ENCODE assay signal across 23 cellular contexts in genomic region chr1:97623220-97623619, GRCh38.
DNase-seq lines count a peak whose midpoint lies in the region; ATAC-seq, FAIRE-seq and TF ChIP-seq lines count a peak whose summit lies in the region.
"Had no signal": no experiment of that assay in that cellular context is flagged by ENCODE, and none has a peak within 500 bp of the region (broad histone marks: within the 10 kb centered on the region; RNA-seq: fewer than 3 reads in every experiment).

No MANE protein-coding gene starts in this region.

- DNase-seq in GM23338 (ENCODE audit: low spot score) (no peak), HFFc6 (no peak), H1 (ENCODE audit: low read depth in 1 of 2, low spot score in 2 of 2) (no peak), mucosa of descending colon (no peak), NCI-H146 (lab: John Stamatoyannopoulos, UW) (no peak), putamen (ENCODE audit: low spot score) (no peak)
- no peak for DNase-seq in stimulated activated CD4-positive, alpha-beta T cell treated with anti-CD3 and anti-CD28 coated beads, Interleukin-4, amount 100 ng/mL, for 1 hour
- DNase-seq: Calu3; CD8-positive, alpha-beta T cell; EL; Karpas-422; MM.1S; NCI-H1092; NCI-H2081 treated with DMSO at 0.1 percent for 48 hours; NK-92 treated with Interleukin-12 subunit alpha and Interleukin-12 subunit beta, amount 100 ng/mL, for 24 hours; SHP77 treated with DMSO at 0.1 percent for 48 hours; SK-N-SH had no signal

- no peaks in the 10 kb centered on the region for H3K79me1 ChIP-seq in H1 (ENCODE audit: low read depth, low read length)

- POLR2A ChIA-PET in H1 (lab: Charles Lee; ENCODE audit: partially characterized antibody): no interaction called here

- H3K18ac ChIP-seq in H1 (ENCODE audit: extremely low read depth, low read length): no peak overlapping the region

- no peaks in the 10 kb centered on the region for H3K79me2 ChIP-seq in GM23338 (replicated peaks; ENCODE audit: insufficient read depth)
- no peaks in the 10 kb centered on the region for H3K79me2 ChIP-seq in H1 (ENCODE audit: control insufficient read depth in 1 of 2, insufficient read depth in 2 of 2, low read length in 2 of 2)

- TF ChIP-seq EP300 in H1 (IDR thresholded peaks at IDR 0.05; ENCODE audit: borderline replicate concordance in 1 of 2, low read depth in 2 of 2, low read length in 2 of 2): no peak

- H2BK20ac ChIP-seq in H1 (ENCODE audit: low read length): no peak overlapping the region

- no peaks in the 10 kb centered on the region for H3K27me3 ChIP-seq in GM23338 (ENCODE audit: insufficient read depth)
- no peaks in the 10 kb centered on the region for H3K27me3 ChIP-seq in H1 (replicated peaks in 1 of 4; ENCODE audit: control insufficient read depth in 3 of 4, extremely low read depth in 1 of 4, insufficient read depth in 3 of 4, low read length in 3 of 4)
- H3K27me3 ChIP-seq: BLaER1 treated with 17β-estradiol and CSF1 and Interleukin-3, amounts not matched to agents 10 nM and 100 nM had no signal

- no peak overlapping the region for H4K5ac ChIP-seq in H1 (ENCODE audit: insufficient read length, low read depth, low read length)

- ATAC-seq in GM23338 (no peak), mucosa of descending colon (peak; percentile 77)
- ATAC-seq: CD8-positive, alpha-beta T cell; GM12878 had no signal

- H4K8ac ChIP-seq in H1 (ENCODE audit: extremely low read depth, insufficient read depth, low read length): no peak overlapping the region

- H3K4me3 Mint-ChIP-seq in GM23338 (no peak overlapping the region), HFFc6 (no peak overlapping the region)
- H3K4me3 Mint-ChIP-seq: CD8-positive, alpha-beta T cell; IgD-negative memory B cell had no signal

- TF ChIP-seq RAD21 in H1 (IDR thresholded peaks at IDR 0.05 in 1 of 2, conservative IDR thresholded peaks at IDR 0.05 in 1 of 2; ENCODE audit: low read depth in 2 of 2, low read length in 2 of 2): no peak

- H3K4me3 ChIP-seq in GM23338 (no peak overlapping the region), H1 (ENCODE audit: extremely low read depth in 1 of 4, insufficient read depth in 2 of 4, low read depth in 3 of 4, low read length in 4 of 4) (no peak overlapping the region), mucosa of descending colon (no peak overlapping the region)
- H3K4me3 ChIP-seq: BLaER1 treated with 17β-estradiol and CSF1 and Interleukin-3, amounts not matched to agents 10 nM and 100 nM; GM12878; GM23248 had no signal

- H2BK12ac ChIP-seq in H1 (ENCODE audit: low read depth, low read length): no peak overlapping the region

- H3K9ac ChIP-seq in H1 (replicated peaks in 1 of 4; ENCODE audit: extremely low read depth in 1 of 4, low read depth in 3 of 4, low read length in 3 of 4): no peak overlapping the region
- H3K9ac ChIP-seq: BLaER1 treated with 17β-estradiol and CSF1 and Interleukin-3, amounts not matched to agents 10 nM and 100 nM; GM23248; SK-N-SH had no signal

- intact Hi-C loops in mucosa of descending colon (cut with DNase I, micrococcal nuclease): no loop called here

- no peak overlapping the region for H3K4ac ChIP-seq in H1 (replicated peaks; ENCODE audit: insufficient read length, low read depth, low read length)

- no peaks in the 10 kb centered on the region for H3K23me2 ChIP-seq in H1 (ENCODE audit: low read depth, low read length)

- H3K27ac ChIP-seq in GM23338 (ENCODE audit: low read depth) (no peak overlapping the region), H1 (ENCODE audit: low read depth, low read length) (no peak overlapping the region)
- H3K27ac ChIP-seq: BLaER1 treated with 17β-estradiol and CSF1 and Interleukin-3, amounts not matched to agents 10 nM and 100 nM; GM23248 had no signal

- H3K9me3 ChIP-seq in H1 (ENCODE audit: insufficient read depth in 2 of 2, low read depth in 1 of 2, low read length in 1 of 2) (no peaks in the 10 kb centered on the region), mucosa of descending colon (no peaks in the 10 kb centered on the region)
- H3K9me3 ChIP-seq: BLaER1 treated with 17β-estradiol and CSF1 and Interleukin-3, amounts not matched to agents 10 nM and 100 nM had no signal

- no peak overlapping the region for H3K56ac ChIP-seq in H1 (replicated peaks; ENCODE audit: insufficient read length, low read depth, low read length)

- H3F3A ChIP-seq in GM23338 (replicated peaks; ENCODE audit: low read depth): no peaks in the 10 kb centered on the region

- TF ChIP-seq CTCF in GM23338 (conservative IDR thresholded peaks at IDR 0.05; ENCODE audit: low read depth in 2 of 2) (no peak), HFFc6 (IDR thresholded peaks at IDR 0.05) (no peak), H1 (IDR thresholded peaks at IDR 0.05; ENCODE audit: control extremely low read depth in 1 of 3, insufficient read depth in 1 of 3, low read depth in 1 of 3, low read length in 3 of 3) (no peak), mucosa of descending colon (IDR thresholded peaks at IDR 0.05) (no peak)

- H4K20me1 ChIP-seq in GM23338 (replicated peaks; ENCODE audit: insufficient read depth) (no peaks in the 10 kb centered on the region), H1 (replicated peaks in 1 of 2; ENCODE audit: control insufficient read depth in 1 of 2, insufficient read depth in 2 of 2, low read length in 2 of 2) (no peaks in the 10 kb centered on the region)

- H3K4me1 Mint-ChIP-seq in GM23338: peaks cover 10% of the 10 kb centered on the region; the same call in 2 of the 3 replicates
- peaks cover 23% of the 10 kb centered on the region for H3K4me1 Mint-ChIP-seq in HFFc6 (ENCODE audit: low read depth)
- H3K4me1 Mint-ChIP-seq: IgD-negative memory B cell had no signal

- no peak for TF ChIP-seq POLR2A in H1 (IDR thresholded peaks at IDR 0.05; ENCODE audit: control extremely low read depth in 1 of 2, low read depth in 2 of 2, low read length in 2 of 2)

- H2AK5ac ChIP-seq in H1 (ENCODE audit: low read depth, low read length): no peak overlapping the region

- CTCF ChIA-PET in H1 (lab: Charles Lee; ENCODE audit: partially characterized antibody): no interaction called here

- no peaks in the 10 kb centered on the region for H3K9me3 Mint-ChIP-seq in GM23338
- no peaks in the 10 kb centered on the region for H3K9me3 Mint-ChIP-seq in HFFc6
- H3K9me3 Mint-ChIP-seq: CD8-positive, alpha-beta T cell had no signal

- no peak overlapping the region for H3K14ac ChIP-seq in H1 (ENCODE audit: insufficient read length)

- no peak overlapping the region for H3K23ac ChIP-seq in H1 (ENCODE audit: insufficient read length)

- H3K4me1 ChIP-seq in GM23338 (ENCODE audit: insufficient read depth): peaks cover 9% of the 10 kb centered on the region; the same call in 1 of the 2 replicates
- H3K4me1 ChIP-seq in H1 (replicated peaks in 1 of 4; ENCODE audit: control insufficient read depth in 3 of 4, insufficient read depth in 4 of 4, low read length in 3 of 4): peaks cover 0 to 2% (median 0%) of the 10 kb centered on the region in 4 experiments; a peak in 1 of 7 replicates
- H3K4me1 ChIP-seq in mucosa of descending colon (ENCODE audit: low read depth): no peaks in the 10 kb centered on the region
- H3K4me1 ChIP-seq: BLaER1 treated with 17β-estradiol and CSF1 and Interleukin-3, amounts not matched to agents 10 nM and 100 nM had no signal

- no peak overlapping the region for H2BK120ac ChIP-seq in H1 (replicated peaks; ENCODE audit: low read depth, low read length)

- H3K27ac Mint-ChIP-seq in GM23338: peak overlapping the region; percentile 81
- peak overlapping the region; percentile 32; the same call in 1 of the 2 replicates for H3K27ac Mint-ChIP-seq in HFFc6
- H3K27ac Mint-ChIP-seq: CD8-positive, alpha-beta T cell; IgD-negative memory B cell had no signal

- H3K4me2 ChIP-seq in GM23338: peak overlapping the region; percentile 30; the same call in 1 of the 2 replicates
- no peak overlapping the region; a peak in 1 of 4 replicates for H3K4me2 ChIP-seq in H1 (ENCODE audit: insufficient read depth in 1 of 2, low read depth in 2 of 2, low read length in 2 of 2)
- H3K4me2 ChIP-seq: BLaER1 treated with 17β-estradiol and CSF1 and Interleukin-3, amounts not matched to agents 10 nM and 100 nM; SK-N-SH had no signal

- no peak overlapping the region for H2BK15ac ChIP-seq in H1 (ENCODE audit: low read length)

- H3K36me3 Mint-ChIP-seq in GM23338 (ENCODE audit: low read depth) (no peaks in the 10 kb centered on the region), HFFc6 (ENCODE audit: low read depth) (peaks cover 9% of the 10 kb centered on the region)
- H3K36me3 Mint-ChIP-seq: IgD-negative memory B cell had no signal

- H2AFZ ChIP-seq in GM23338 (no peak overlapping the region), H1 (ENCODE audit: low read length) (peak overlapping the region; percentile 68; the same call in 1 of the 2 replicates)
- H2AFZ ChIP-seq: GM23248 had no signal

- no peak overlapping the region for H4K91ac ChIP-seq in H1 (replicated peaks; ENCODE audit: insufficient read length, low read length)

- no peaks in the 10 kb centered on the region for H3K36me3 ChIP-seq in GM23338 (ENCODE audit: insufficient read depth)
- no peaks in the 10 kb centered on the region for H3K36me3 ChIP-seq in H1 (ENCODE audit: control insufficient read depth in 2 of 4, insufficient read depth in 4 of 4, low read length in 3 of 4)
- H3K36me3 ChIP-seq in mucosa of descending colon (ENCODE audit: low read depth): no peaks in the 10 kb centered on the region

- H2BK5ac ChIP-seq in H1 (ENCODE audit: low read depth, low read length): no peak overlapping the region

- H3K27me3 Mint-ChIP-seq in GM23338 (ENCODE audit: insufficient read depth, low read depth, poor library complexity) (no peaks in the 10 kb centered on the region), HFFc6 (ENCODE audit: insufficient read depth) (no peaks in the 10 kb centered on the region; the same call in 1 of the 2 replicates)
- H3K27me3 Mint-ChIP-seq: IgD-negative memory B cell had no signal

- H3K9me2 ChIP-seq in GM23338 (ENCODE audit: insufficient read depth): no peaks in the 10 kb centered on the region
- H3K9me2 ChIP-seq: SK-N-SH had no signal

- no peak for FAIRE-seq in H1 (lab: Jason Lieb, UNC)
- FAIRE-seq: GM19239, RCC 7860 had no signal

TF ChIP-seq in GM23338, 12 proteins besides CTCF, POLR2A, EP300 and RAD21 (continues in another document):
- TF ChIP-seq EZH2 (IDR thresholded peaks at IDR 0.05; ENCODE audit: low read depth, unreplicated experiment) (no peak), ZNF114 (CRISPR knock-in tag; IDR thresholded peaks at IDR 0.05) (no peak), JUNB (IDR thresholded peaks at IDR 0.05; ENCODE audit: unreplicated experiment) (no peak), ZNF331 (CRISPR knock-in tag; IDR thresholded peaks at IDR 0.05; ENCODE audit: low read depth) (no peak)

TF ChIP-seq in H1, 55 proteins besides CTCF, POLR2A, EP300 and RAD21 (continues in another document):
- TF ChIP-seq TBP (IDR thresholded peaks at IDR 0.05; ENCODE audit: low read depth, low read length) (no peak), RBBP5 (IDR thresholded peaks at IDR 0.05; ENCODE audit: borderline replicate concordance, low read depth, low read length) (no peak), NRF1 (IDR thresholded peaks at IDR 0.05; ENCODE audit: low read depth, low read length) (no peak)
